In genomic region chr21:26845066-26845749, GRCh38 we compare ENCODE assay signal across 1 cellular context.
TF ChIP-seq lines count a peak whose summit lies in the region.

ADAMTS1 (minus strand) TSS chr21:26845409; CDS start chr21:26844954, 455 bp downstream.

TF ChIP-seq in HEK293, 187 proteins besides CTCF, POLR2A, EP300 and RAD21 (continued from another document and continues in another):
- TF ChIP-seq ZFP69B (tag by site-specific recombination; IDR thresholded peaks at IDR 0.05): peak; percentile 69; the same call in 1 of the 2 replicates
- TF ChIP-seq ZNF292 (tag by site-specific recombination; IDR thresholded peaks at IDR 0.05; ENCODE audit: borderline replicate concordance, low read depth): no peak
- TF ChIP-seq ZNF621 (tag by site-specific recombination; IDR thresholded peaks at IDR 0.05): no peak
- TF ChIP-seq ZNF521 (tag by site-specific recombination; IDR thresholded peaks at IDR 0.05): no peak
- TF ChIP-seq GLIS1 (tag by site-specific recombination; IDR thresholded peaks at IDR 0.05): peak; percentile 73
- TF ChIP-seq ZNF629 (tag by site-specific recombination; IDR thresholded peaks at IDR 0.05): peak; percentile 67
- TF ChIP-seq ZNF580 (tag by site-specific recombination; IDR thresholded peaks at IDR 0.05): 0 out of 2 replicates have a peak, but pooled peaks have one; percentile 12
- TF ChIP-seq ZNF274 (IDR thresholded peaks at IDR 0.05; ENCODE audit: low read length): no peak
- TF ChIP-seq ZNF274 (tag by site-specific recombination; IDR thresholded peaks at IDR 0.05; ENCODE audit: borderline replicate concordance): no peak
- no peak for TF ChIP-seq ZBTB26 (tag by site-specific recombination; optimal IDR thresholded peaks at IDR 0.05)
- peak; percentile 11; the same call in 1 of the 2 replicates for TF ChIP-seq PBX3 (CRISPR knock-in tag; IDR thresholded peaks at IDR 0.05)
- no peak for TF ChIP-seq ATF2 (tag by site-specific recombination; IDR thresholded peaks at IDR 0.05; ENCODE audit: low read depth)
- TF ChIP-seq SETDB1 (IDR thresholded peaks at IDR 0.05; ENCODE audit: insufficient read length, low read length): no peak
- peak; percentile 96 for TF ChIP-seq HIC1 (tag by site-specific recombination; IDR thresholded peaks at IDR 0.05)
- peak; percentile 20; the same call in 1 of the 2 replicates for TF ChIP-seq REST (tag by site-specific recombination; IDR thresholded peaks at IDR 0.05)
- no peak for TF ChIP-seq ZNF174 (tag by site-specific recombination; IDR thresholded peaks at IDR 0.05)
- no peak for TF ChIP-seq ZNF157 (tag by site-specific recombination; IDR thresholded peaks at IDR 0.05)
- 0 out of 2 replicates have a peak, but pooled peaks have one; percentile 47 for TF ChIP-seq ZNF792 (tag by site-specific recombination; IDR thresholded peaks at IDR 0.05)
- peak; percentile 80 for TF ChIP-seq ZXDB (tag by site-specific recombination; IDR thresholded peaks at IDR 0.05)
- TF ChIP-seq ZNF112 (tag by site-specific recombination; IDR thresholded peaks at IDR 0.05): no peak
- no peak for TF ChIP-seq GFI1B (tag by site-specific recombination; IDR thresholded peaks at IDR 0.05)
- TF ChIP-seq ZNF341 (tag by site-specific recombination; IDR thresholded peaks at IDR 0.05; ENCODE audit: low read depth): peak; percentile 96
- no peak for TF ChIP-seq ZNF391 (tag by site-specific recombination; IDR thresholded peaks at IDR 0.05; ENCODE audit: borderline replicate concordance, low read depth)
- TF ChIP-seq ZBTB21 (tag by site-specific recombination; IDR thresholded peaks at IDR 0.05): no peak
- no peak for TF ChIP-seq ZNF121 (tag by site-specific recombination; IDR thresholded peaks at IDR 0.05)
- TF ChIP-seq ZNF571 (tag by site-specific recombination; IDR thresholded peaks at IDR 0.05): no peak
- TF ChIP-seq ZNF501 (tag by site-specific recombination; IDR thresholded peaks at IDR 0.05): peak; percentile 24; the same call in 1 of the 2 replicates
- no peak for TF ChIP-seq OVOL3 (tag by site-specific recombination; IDR thresholded peaks at IDR 0.05)
- TF ChIP-seq ZNF449 (tag by site-specific recombination; IDR thresholded peaks at IDR 0.05): no peak
- no peak for TF ChIP-seq ZNF175 (tag by site-specific recombination; IDR thresholded peaks at IDR 0.05)
- TF ChIP-seq ZIC2 (tag by site-specific recombination; IDR thresholded peaks at IDR 0.05): peak; percentile 34; the same call in 1 of the 2 replicates
- TF ChIP-seq KLF16 (tag by site-specific recombination; IDR thresholded peaks at IDR 0.05): 0 out of 2 replicates have a peak, but pooled peaks have one; percentile 39
- no peak for TF ChIP-seq ZNF155 (tag by site-specific recombination; IDR thresholded peaks at IDR 0.05)
- TF ChIP-seq ZNF223 (tag by site-specific recombination; IDR thresholded peaks at IDR 0.05): peak; percentile 98; the same call in 1 of the 2 replicates
- TF ChIP-seq ZNF23 (tag by site-specific recombination; IDR thresholded peaks at IDR 0.05; ENCODE audit: borderline replicate concordance): no peak
- TF ChIP-seq ZSCAN4 (tag by site-specific recombination; IDR thresholded peaks at IDR 0.05): peak; percentile 7; the same call in 1 of the 2 replicates
- TF ChIP-seq GLI2 (tag by site-specific recombination; IDR thresholded peaks at IDR 0.05; ENCODE audit: borderline replicate concordance, low read depth): no peak
- TF ChIP-seq ZNF366 (tag by site-specific recombination; conservative IDR thresholded peaks at IDR 0.05): peak; percentile 49; the same call in 1 of the 2 replicates
- no peak for TF ChIP-seq SCRT1 (tag by site-specific recombination; IDR thresholded peaks at IDR 0.05; ENCODE audit: borderline replicate concordance)
- peak; percentile 69; the same call in 1 of the 2 replicates for TF ChIP-seq KLF17 (tag by site-specific recombination; IDR thresholded peaks at IDR 0.05)
- TF ChIP-seq ZNF660 (tag by site-specific recombination; IDR thresholded peaks at IDR 0.05): peak; percentile 81
- TF ChIP-seq ZNF394 (tag by site-specific recombination; IDR thresholded peaks at IDR 0.05; ENCODE audit: borderline replicate concordance): peak; percentile 73
- peak; percentile 74 for TF ChIP-seq SP7 (tag by site-specific recombination; IDR thresholded peaks at IDR 0.05)
- TF ChIP-seq SCRT2 (tag by site-specific recombination; IDR thresholded peaks at IDR 0.05): no peak
- no peak for TF ChIP-seq MYNN (tag by site-specific recombination; IDR thresholded peaks at IDR 0.05; ENCODE audit: borderline replicate concordance)
- TF ChIP-seq ZNF416 (tag by site-specific recombination; IDR thresholded peaks at IDR 0.05): no peak
- TF ChIP-seq ZNF433 (tag by site-specific recombination; IDR thresholded peaks at IDR 0.05; ENCODE audit: low read depth): no peak
- TF ChIP-seq ZNF132 (tag by site-specific recombination; IDR thresholded peaks at IDR 0.05; ENCODE audit: borderline replicate concordance): no peak
- no peak for TF ChIP-seq ZNF302 (tag by site-specific recombination; IDR thresholded peaks at IDR 0.05; ENCODE audit: low read depth)
- TF ChIP-seq ZBTB1 (tag by site-specific recombination; IDR thresholded peaks at IDR 0.05): peak; percentile 94
- no peak for TF ChIP-seq AEBP2 (tag by site-specific recombination; IDR thresholded peaks at IDR 0.05; ENCODE audit: borderline replicate concordance)
- TF ChIP-seq ZNF658 (tag by site-specific recombination; IDR thresholded peaks at IDR 0.05): no peak
- TF ChIP-seq YY2 (tag by site-specific recombination; IDR thresholded peaks at IDR 0.05): no peak
